ENCODE assay signal across 1 cellular context in genomic region chr5:5239191-5239590, GRCh38.
TF ChIP-seq lines count a peak whose summit lies in the region.

No MANE protein-coding gene starts in this region.

TF ChIP-seq in H1, 55 proteins besides CTCF, POLR2A, EP300 and RAD21:
- TF ChIP-seq EGR1 (IDR thresholded peaks at IDR 0.05; ENCODE audit: borderline replicate concordance, low read depth, low read length) (no peak), TCF12 (IDR thresholded peaks at IDR 0.05; ENCODE audit: low read depth, low read length) (no peak), BACH1 (IDR thresholded peaks at IDR 0.05; ENCODE audit: low read length) (no peak), RXRA (IDR thresholded peaks at IDR 0.05; ENCODE audit: insufficient read depth, low read depth, low read length) (no peak), CREB1 (IDR thresholded peaks at IDR 0.05) (no peak), ATF3 (IDR thresholded peaks at IDR 0.05; ENCODE audit: insufficient read depth, low read depth, low read length) (no peak), ZNF274 (IDR thresholded peaks at IDR 0.05; ENCODE audit: borderline replicate concordance, extremely low read depth, low read length) (no peak), ASH2L (IDR thresholded peaks at IDR 0.05; ENCODE audit: low read length) (no peak), USF2 (IDR thresholded peaks at IDR 0.05; ENCODE audit: low read length) (no peak), TAF7 (optimal IDR thresholded peaks at IDR 0.05; ENCODE audit: borderline replicate concordance, low read depth, low read length) (no peak), CTBP2 (IDR thresholded peaks at IDR 0.05; ENCODE audit: borderline replicate concordance, insufficient read depth, insufficient read length, low read length) (no peak), POLR2AphosphoS5 (IDR thresholded peaks at IDR 0.05; ENCODE audit: low read depth, low read length) (no peak), NRF1 (IDR thresholded peaks at IDR 0.05; ENCODE audit: low read depth, low read length) (no peak)
